In genomic region chr3:198092276-198092675, GRCh38 we compare ENCODE assay signal across 1 cellular context.
TF ChIP-seq lines count a peak whose summit lies in the region.

No MANE protein-coding gene starts in this region.

TF ChIP-seq in K562, 482 proteins besides CTCF, POLR2A, EP300 and RAD21 (continued from another document and continues in another):
- TF ChIP-seq CHAMP1 (IDR thresholded peaks at IDR 0.05) (peak; percentile 52; the same call in 1 of the 2 replicates), PCBP1 (IDR thresholded peaks at IDR 0.05; ENCODE audit: low read depth, low read length, poor library complexity, severe bottlenecking) (no peak), HDAC6 (IDR thresholded peaks at IDR 0.05; ENCODE audit: low read depth, low read length) (no peak), GATAD2B (IDR thresholded peaks at IDR 0.05; ENCODE audit: borderline replicate concordance) (0 out of 2 replicates have a peak, but pooled peaks have one; percentile 10), NCOA2 (IDR thresholded peaks at IDR 0.05; ENCODE audit: partially characterized antibody in 2 of 2) (no peak), SMARCA4 (IDR thresholded peaks at IDR 0.05) (peak; percentile 81), POLR3G (IDR thresholded peaks at IDR 0.05; ENCODE audit: extremely low read depth, insufficient read length, insufficient replicate concordance) (no peak), THRA (IDR thresholded peaks at IDR 0.05) (peak; percentile 80), SNIP1 (IDR thresholded peaks at IDR 0.05; ENCODE audit: low read depth) (no peak), MYBL2 (IDR thresholded peaks at IDR 0.05; ENCODE audit: low read depth) (peak; percentile 60; the same call in 1 of the 2 replicates), MYBL2 (CRISPR knock-in tag; IDR thresholded peaks at IDR 0.05; ENCODE audit: borderline replicate concordance) (no peak), ARID1B (IDR thresholded peaks at IDR 0.05) (peak; percentile 88), HDGF (IDR thresholded peaks at IDR 0.05) (no peak), SNAPC5 (CRISPR knock-in tag; IDR thresholded peaks at IDR 0.05) (no peak), FOXM1 (IDR thresholded peaks at IDR 0.05; ENCODE audit: low read depth) (peak; percentile 66), FOXM1 (CRISPR knock-in tag; IDR thresholded peaks at IDR 0.05; ENCODE audit: low read depth) (no peak), PURB (CRISPR knock-in tag; IDR thresholded peaks at IDR 0.05; ENCODE audit: low read depth) (no peak), ID3 (CRISPR knock-in tag; IDR thresholded peaks at IDR 0.05) (no peak), ID3 (tag; IDR thresholded peaks at IDR 0.05) (peak; percentile 57; the same call in 1 of the 2 replicates), BACH1 (tag; IDR thresholded peaks at IDR 0.05) (no peak), PYGO2 (tag; IDR thresholded peaks at IDR 0.05) (no peak), PHF8 (IDR thresholded peaks at IDR 0.05; ENCODE audit: borderline replicate concordance, low read length) (no peak), ZNF609 (CRISPR knock-in tag; IDR thresholded peaks at IDR 0.05; ENCODE audit: borderline replicate concordance) (no peak), SMARCC2 (IDR thresholded peaks at IDR 0.05; ENCODE audit: low read depth) (peak; percentile 29; the same call in 1 of the 2 replicates), DDX20 (tag; IDR thresholded peaks at IDR 0.05; ENCODE audit: low read depth) (no peak), ARNT (IDR thresholded peaks at IDR 0.05) (peak in 1 of 2 experiments; percentile 36; a peak in 1 of 4 replicates), ZNF140 (CRISPR knock-in tag; IDR thresholded peaks at IDR 0.05) (no peak), CLOCK (CRISPR knock-in tag; IDR thresholded peaks at IDR 0.05; ENCODE audit: borderline replicate concordance) (no peak), SMARCE1 (IDR thresholded peaks at IDR 0.05) (peak; percentile 30; the same call in 1 of the 2 replicates), NFIC (IDR thresholded peaks at IDR 0.05) (0 out of 2 replicates have a peak, but pooled peaks have one; percentile 16), TAF7 (tag; IDR thresholded peaks at IDR 0.05) (no peak), STAT5A (IDR thresholded peaks at IDR 0.05; ENCODE audit: borderline replicate concordance, low read length) (peak; percentile 35; the same call in 1 of the 2 replicates), YBX1 (IDR thresholded peaks at IDR 0.05) (no peak), ADNP (tag; IDR thresholded peaks at IDR 0.05) (0 out of 2 replicates have a peak, but pooled peaks have one; percentile 30), ZNF79 (CRISPR knock-in tag; IDR thresholded peaks at IDR 0.05; ENCODE audit: low read depth) (no peak), EP400 (IDR thresholded peaks at IDR 0.05) (0 out of 2 replicates have a peak, but pooled peaks have one; percentile 30), ZBTB40 (IDR thresholded peaks at IDR 0.05) (0 out of 2 replicates have a peak, but pooled peaks have one; percentile 34), ZBTB40 (CRISPR knock-in tag; IDR thresholded peaks at IDR 0.05) (no peak), BCOR (IDR thresholded peaks at IDR 0.05) (peak; percentile 42; the same call in 1 of the 2 replicates), ZKSCAN8 (CRISPR knock-in tag; IDR thresholded peaks at IDR 0.05) (no peak), GATA2 (CRISPR knock-in tag; IDR thresholded peaks at IDR 0.05) (peak; percentile 52), IRF9 (tag; IDR thresholded peaks at IDR 0.05) (peak; percentile 36), CXXC5 (CRISPR knock-in tag; IDR thresholded peaks at IDR 0.05) (peak; percentile 59; the same call in 1 of the 2 replicates)
